2 cellular contexts compared by ENCODE assay signal in the genomic region with DNA sequence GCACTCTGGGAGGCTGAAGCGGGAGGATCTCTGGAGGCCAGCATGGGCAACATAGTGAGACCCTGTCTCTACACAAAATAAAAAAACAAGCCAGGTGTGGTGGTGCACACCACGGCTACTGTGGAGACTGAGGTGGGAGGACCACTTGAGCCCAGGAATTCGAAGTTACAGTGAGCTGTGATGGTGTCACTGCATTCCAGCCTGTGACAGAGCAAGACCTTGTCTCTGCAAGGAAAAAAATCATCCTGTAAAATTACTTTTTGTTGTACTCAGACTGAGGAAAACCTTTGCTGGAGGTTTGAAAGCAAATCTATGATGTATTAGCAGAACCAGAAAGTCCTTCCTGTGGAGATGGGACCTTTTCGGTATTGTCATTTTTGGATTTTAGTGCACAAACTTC.
TF ChIP-seq lines count a peak whose summit lies in the region.

No MANE protein-coding gene starts in this region.

TF ChIP-seq in HCT116, 20 proteins besides CTCF, POLR2A, EP300 and RAD21 (continued from another document):
- TF ChIP-seq POLR2AphosphoS5 (IDR thresholded peaks at IDR 0.05; ENCODE audit: low read depth, low read length) (no peak), ELF1 (IDR thresholded peaks at IDR 0.05; ENCODE audit: borderline replicate concordance, low read depth) (no peak), EZH2phosphoT487 (IDR thresholded peaks at IDR 0.05; ENCODE audit: borderline replicate concordance) (no peak), ZFX (IDR thresholded peaks at IDR 0.05) (no peak), TCF7L2 (IDR thresholded peaks at IDR 0.05; ENCODE audit: borderline replicate concordance, extremely low read depth, insufficient read depth, insufficient read length) (no peak), YY1 (IDR thresholded peaks at IDR 0.05; ENCODE audit: extremely low read depth, insufficient replicate concordance, low read depth, low read length) (no peak), SRF (IDR thresholded peaks at IDR 0.05; ENCODE audit: low read depth) (no peak), ZNF274 (IDR thresholded peaks at IDR 0.05; ENCODE audit: low read depth, low read length) (no peak)

TF ChIP-seq in H1, 55 proteins besides CTCF, POLR2A, EP300 and RAD21 (continued from another document):
- TF ChIP-seq RXRA (IDR thresholded peaks at IDR 0.05; ENCODE audit: insufficient read depth, low read depth, low read length), result no peak
